Comparison of ENCODE assay signal across 1 cellular context in genomic region chr20:24677626-24678328, GRCh38.
TF ChIP-seq lines count a peak whose summit lies in the region.

No MANE protein-coding gene starts in this region.

TF ChIP-seq in WTC11, 78 proteins besides CTCF, POLR2A, EP300 and RAD21 (continued from another document):
- TF ChIP-seq, protein P1, sequence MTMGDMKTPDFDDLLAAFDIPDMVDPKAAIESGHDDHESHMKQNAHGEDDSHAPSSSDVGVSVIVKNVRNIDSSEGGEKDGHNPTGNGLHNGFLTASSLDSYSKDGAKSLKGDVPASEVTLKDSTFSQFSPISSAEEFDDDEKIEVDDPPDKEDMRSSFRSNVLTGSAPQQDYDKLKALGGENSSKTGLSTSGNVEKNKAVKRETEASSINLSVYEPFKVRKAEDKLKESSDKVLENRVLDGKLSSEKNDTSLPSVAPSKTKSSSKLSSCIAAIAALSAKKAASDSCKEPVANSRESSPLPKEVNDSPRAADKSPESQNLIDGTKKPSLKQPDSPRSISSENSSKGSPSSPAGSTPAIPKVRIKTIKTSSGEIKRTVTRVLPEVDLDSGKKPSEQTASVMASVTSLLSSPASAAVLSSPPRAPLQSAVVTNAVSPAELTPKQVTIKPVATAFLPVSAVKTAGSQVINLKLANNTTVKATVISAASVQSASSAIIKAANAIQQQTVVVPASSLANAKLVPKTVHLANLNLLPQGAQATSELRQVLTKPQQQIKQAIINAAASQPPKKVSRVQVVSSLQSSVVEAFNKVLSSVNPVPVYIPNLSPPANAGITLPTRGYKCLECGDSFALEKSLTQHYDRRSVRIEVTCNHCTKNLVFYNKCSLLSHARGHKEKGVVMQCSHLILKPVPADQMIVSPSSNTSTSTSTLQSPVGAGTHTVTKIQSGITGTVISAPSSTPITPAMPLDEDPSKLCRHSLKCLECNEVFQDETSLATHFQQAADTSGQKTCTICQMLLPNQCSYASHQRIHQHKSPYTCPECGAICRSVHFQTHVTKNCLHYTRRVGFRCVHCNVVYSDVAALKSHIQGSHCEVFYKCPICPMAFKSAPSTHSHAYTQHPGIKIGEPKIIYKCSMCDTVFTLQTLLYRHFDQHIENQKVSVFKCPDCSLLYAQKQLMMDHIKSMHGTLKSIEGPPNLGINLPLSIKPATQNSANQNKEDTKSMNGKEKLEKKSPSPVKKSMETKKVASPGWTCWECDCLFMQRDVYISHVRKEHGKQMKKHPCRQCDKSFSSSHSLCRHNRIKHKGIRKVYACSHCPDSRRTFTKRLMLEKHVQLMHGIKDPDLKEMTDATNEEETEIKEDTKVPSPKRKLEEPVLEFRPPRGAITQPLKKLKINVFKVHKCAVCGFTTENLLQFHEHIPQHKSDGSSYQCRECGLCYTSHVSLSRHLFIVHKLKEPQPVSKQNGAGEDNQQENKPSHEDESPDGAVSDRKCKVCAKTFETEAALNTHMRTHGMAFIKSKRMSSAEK (CRISPR knock-in tag; IDR thresholded peaks at IDR 0.05; ENCODE audit: borderline replicate concordance), result no peak
- no peak for TF ChIP-seq PREB (CRISPR knock-in tag; IDR thresholded peaks at IDR 0.05; ENCODE audit: borderline replicate concordance)
- TF ChIP-seq FOXP1 (CRISPR knock-in tag; IDR thresholded peaks at IDR 0.05; ENCODE audit: borderline replicate concordance), result no peak
- no peak for TF ChIP-seq ATF3 (CRISPR knock-in tag; conservative IDR thresholded peaks at IDR 0.05)
- no peak for TF ChIP-seq SP1 (CRISPR knock-in tag; conservative IDR thresholded peaks at IDR 0.05)
